ENCODE assay signal across 1 cellular context in the genomic region with DNA sequence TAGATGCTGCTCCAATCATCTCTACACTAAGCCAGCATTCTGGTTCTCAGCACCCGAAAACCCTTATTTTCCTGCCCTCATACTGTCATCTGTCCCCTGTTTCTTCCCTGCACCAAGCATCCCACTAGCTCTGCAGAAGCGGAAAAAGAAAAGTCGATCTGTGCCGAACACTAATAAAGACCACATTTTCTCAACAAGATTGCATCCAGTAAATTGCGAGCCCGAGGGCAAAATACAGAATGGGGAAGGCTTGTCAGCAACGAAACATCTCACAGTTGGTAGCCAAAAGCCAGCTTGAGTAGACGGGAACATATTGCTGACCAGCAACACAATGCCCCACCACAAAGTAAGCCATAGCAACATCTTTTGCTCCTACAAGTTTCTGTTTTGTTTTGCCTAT.
TF ChIP-seq lines count a peak whose summit lies in the region.

No MANE protein-coding gene starts in this region.

TF ChIP-seq in SK-N-SH, 30 proteins besides CTCF, POLR2A, EP300 and RAD21 (continued from another document):
- TF ChIP-seq PBX3 (IDR thresholded peaks at IDR 0.05): no peak
- TF ChIP-seq GATA2 (CRISPR knock-in tag; IDR thresholded peaks at IDR 0.05): peak; percentile 61; the same call in 1 of the 2 replicates
- TF ChIP-seq FOSL2 (IDR thresholded peaks at IDR 0.05; ENCODE audit: borderline replicate concordance, low read depth): no peak
- TF ChIP-seq TCF12 (IDR thresholded peaks at IDR 0.05): peak; percentile 37; the same call in 1 of the 2 replicates
- no peak for TF ChIP-seq USF2 (IDR thresholded peaks at IDR 0.05; ENCODE audit: borderline replicate concordance, low read depth, low read length)
- TF ChIP-seq EZH2phosphoT487 (IDR thresholded peaks at IDR 0.05; ENCODE audit: borderline replicate concordance, low read depth): no peak
- TF ChIP-seq SMC3 (IDR thresholded peaks at IDR 0.05; ENCODE audit: low read depth, low read length): no peak; the same call in 1 of the 2 replicates
- TF ChIP-seq MXI1 (IDR thresholded peaks at IDR 0.05; ENCODE audit: low read depth, low read length): no peak
